8 cellular contexts compared by ENCODE assay signal in genomic region chr15:30953731-30954378, GRCh38. TPM values are rescaled to one million over a fixed set of nuclear protein-coding genes. Genes with fewer than 3 reads are reported as not detected.
DNase-seq lines count a peak whose midpoint lies in the region; ATAC-seq and TF ChIP-seq lines count a peak whose summit lies in the region.

No MANE protein-coding gene starts in this region.

- H3K4me1 Mint-ChIP-seq in activated CD4-positive, alpha-beta T cell treated with anti-CD3 and anti-CD28 coated beads for 36 hours, result no peaks in the 10 kb centered on the region
- no peaks in the 10 kb centered on the region for H3K4me1 Mint-ChIP-seq in T-cell

- no peaks in the 10 kb centered on the region for H3K27me3 Mint-ChIP-seq in activated CD4-positive, alpha-beta T cell treated with anti-CD3 and anti-CD28 coated beads for 36 hours
- H3K27me3 Mint-ChIP-seq in T-cell, result no peaks in the 10 kb centered on the region

- peak; percentile 37 for DNase-seq in activated CD4-positive, alpha-beta T cell treated with anti-CD3 and anti-CD28 coated beads for 36 hours
- DNase-seq in activated CD4-positive, alpha-beta T cell treated with anti-CD3 and anti-CD28 coated beads for 1 hour, result no peak
- DNase-seq in T-cell (no peak), foreskin fibroblast (peak; percentile 94 to 96), spleen (peak; percentile 77), KG1 (lab: John Stamatoyannopoulos, UW) (no peak), NCI-H510A (lab: John Stamatoyannopoulos, UW) (no peak)

- H3K27me3 ChIP-seq in spleen (replicated peaks in 1 of 7), result no peaks in the 10 kb centered on the region

- 70 to 84% (median 77%) methylated on average over 7 of the region's 7 CpGs for WGBS in spleen, 5 donors

- peaks cover 0 to 100% (median 92%) of the 10 kb centered on the region in 6 donors for H3K36me3 ChIP-seq in spleen

- CTCF ChIA-PET in activated CD4-positive, alpha-beta T cell treated with anti-CD3 and anti-CD28 coated beads for 36 hours (lab: Charles Lee), result no interaction called here
- CTCF ChIA-PET in T-cell (lab: Charles Lee), result interaction anchor here in 1 of 2 donors (0.7 kb wide), 1 partner anchor 300 kb away, joined by 3 read pairs; no protein-coding TSS in a partner anchor

- TF ChIP-seq CTCF in foreskin fibroblast (IDR thresholded peaks at IDR 0.05; ENCODE audit: low read depth, low read length) (no peak), spleen (IDR thresholded peaks at IDR 0.05 in 8 of 11, conservative IDR thresholded peaks at IDR 0.05 in 3 of 11) (no peak)

- no peak overlapping the region for H3K4me3 Mint-ChIP-seq in activated CD4-positive, alpha-beta T cell treated with anti-CD3 and anti-CD28 coated beads for 36 hours
- no peak overlapping the region for H3K4me3 Mint-ChIP-seq in T-cell

- H3K4me1 ChIP-seq in spleen, result peaks cover 0 to 19% (median 2%) of the 10 kb centered on the region in 6 donors

- H3K27ac ChIP-seq in spleen, result peak overlapping the region in 3 of 8 donors; percentile 10 to 56 (median 54)

- H3K36me3 Mint-ChIP-seq in activated CD4-positive, alpha-beta T cell treated with anti-CD3 and anti-CD28 coated beads for 36 hours (ENCODE audit: low read depth), result peaks cover 58% of the 10 kb centered on the region
- peaks cover 80% of the 10 kb centered on the region for H3K36me3 Mint-ChIP-seq in T-cell

- H3K9me3 ChIP-seq in spleen, result peaks cover 0 to 11% (median 0%) of the 10 kb centered on the region in 8 donors

- POLR2A ChIA-PET in activated CD4-positive, alpha-beta T cell treated with anti-CD3 and anti-CD28 coated beads for 36 hours (lab: Charles Lee), result no interaction called here
- POLR2A ChIA-PET in T-cell (lab: Charles Lee), result no interaction called here

- no peak for TF ChIP-seq POLR2A in spleen (IDR thresholded peaks at IDR 0.05)

- H3K9me3 Mint-ChIP-seq in activated CD4-positive, alpha-beta T cell treated with anti-CD3 and anti-CD28 coated beads for 36 hours (ENCODE audit: low read depth), result no peaks in the 10 kb centered on the region
- H3K9me3 Mint-ChIP-seq in T-cell, result peaks cover 0 to 2% (median 0%) of the 10 kb centered on the region in 3 donors

- H3K4me3 ChIP-seq in foreskin fibroblast (ENCODE audit: low read depth in 1 of 2, low read length in 2 of 2), result no peak overlapping the region
- H3K4me3 ChIP-seq in spleen, result no peak overlapping the region

- H3K27ac Mint-ChIP-seq in activated CD4-positive, alpha-beta T cell treated with anti-CD3 and anti-CD28 coated beads for 36 hours, result peak overlapping the region; percentile 23
- H3K27ac Mint-ChIP-seq in T-cell, result peak overlapping the region; percentile 22 to 73

- intact Hi-C loops in activated CD4-positive, alpha-beta T cell treated with anti-CD3 and anti-CD28 coated beads for 36 hours (cut with DNase I, micrococcal nuclease), result no loop called here
- intact Hi-C loops in spleen (cut with DNase I; ENCODE audit: low total_unique reads), result no loop called here

- peak; percentile 82 for ATAC-seq in activated CD4-positive, alpha-beta T cell treated with anti-CD3 and anti-CD28 coated beads for 36 hours
- ATAC-seq in T-cell (replicated peaks in 1 of 4) (no peak), HG03108 (IDR thresholded peaks at IDR 0.05; ENCODE audit: unreplicated experiment) (no peak)

RNA-seq across cellular contexts. Expression of gene MTMR10, which starts 37.6 kb away (rescaled TPM):
- total RNA-seq in activated CD4-positive, alpha-beta T cell treated with anti-CD3 and anti-CD28 coated beads for 36 hours, result 10 to 100 TPM; 10.1 to 17.6 TPM
- total RNA-seq in T-cell (10 to 100 TPM; 29.2 to 40.7 (median 33.1) TPM), spleen (10 to 100 TPM; 29.2 to 67.9 (median 51.6) TPM)
- polyA plus RNA-seq in spleen, result 10 to 100 TPM in 2 of 3 donors, 1 to 10 TPM in 1; 8.2 to 14.5 (median 10.1) TPM

RNA-seq across cellular contexts. Expression of gene FAN1, which starts 50.1 kb away (rescaled TPM):
- 10 to 100 TPM; 11.6 to 15.4 TPM for total RNA-seq in activated CD4-positive, alpha-beta T cell treated with anti-CD3 and anti-CD28 coated beads for 36 hours
- total RNA-seq in T-cell (10 to 100 TPM; 21.2 to 31.2 (median 26.7) TPM), spleen (10 to 100 TPM in 6 of 7 donors, 1 to 10 TPM in 1; 7.6 to 22.1 (median 12.7) TPM)
- polyA plus RNA-seq in spleen, result 10 to 100 TPM in 1 of 3 donors, 1 to 10 TPM in 2; 6.5 to 13.3 (median 8.9) TPM

Comparison
In these comparisons a context has a peak if more than half of its experiments do, and no peak if none do; other contexts are left out.
1. DNase-seq: peak in activated CD4-positive, alpha-beta T cell treated with anti-CD3 and anti-CD28 coated beads for 36 hours (single experiment), foreskin fibroblast (2 of 2) and spleen (single experiment); none in activated CD4-positive, alpha-beta T cell treated with anti-CD3 and anti-CD28 coated beads for 1 hour (single experiment), T-cell (0 of 34), KG1 (single experiment) and NCI-H510A (single experiment).